26 cellular contexts compared by ENCODE assay signal in genomic region chr3:42689421-42690014, GRCh38. TPM values are rescaled to one million over a fixed set of nuclear protein-coding genes. Genes with fewer than 3 reads are reported as not detected.
DNase-seq lines count a peak whose midpoint lies in the region; ATAC-seq and TF ChIP-seq lines count a peak whose summit lies in the region.
"Had no signal": no experiment of that assay in that cellular context is flagged by ENCODE, and none has a peak within 500 bp of the region (broad histone marks: within the 10 kb centered on the region; RNA-seq: fewer than 3 reads in every experiment).

No MANE protein-coding gene starts in this region.

- peak; percentile 24 for DNase-seq in cardiac septum (ENCODE audit: low spot score)
- DNase-seq in left ventricle myocardium superior: no peak
- peak; percentile 51 for DNase-seq in chondrocyte (ENCODE audit: low spot score)
- DNase-seq in psoas muscle: no peak
- DNase-seq in upper lobe of right lung: peak; percentile 34
- DNase-seq in NCI-H82 (lab: John Stamatoyannopoulos, UW): no peak
- DNase-seq: CD4-positive, alpha-beta T cell; DMS153; GDM1; GM23248; MM.1S; NCI-H1092; NCI-H1436 treated with DMSO at 0.1 percent for 48 hours; NCI-H2029; NCI-H2171; NCI-H446; NCI-H69; OCI-M1; SHP77 treated with DMSO at 0.1 percent for 48 hours had no signal

- H3K9me3 ChIP-seq in psoas muscle: no peaks in the 10 kb centered on the region
- no peaks in the 10 kb centered on the region for H3K9me3 ChIP-seq in upper lobe of right lung
- H3K9me3 ChIP-seq: A549, Caco-2 had no signal

- H3K27ac Mint-ChIP-seq in chondrocyte (ENCODE audit: unreplicated experiment): no peak overlapping the region
- H3K27ac Mint-ChIP-seq: CD4-positive, alpha-beta T cell had no signal

- H3K4me3 Mint-ChIP-seq in chondrocyte (ENCODE audit: unreplicated experiment): no peak overlapping the region
- H3K4me3 Mint-ChIP-seq: CD4-positive, alpha-beta T cell had no signal

- H3K27me3 Mint-ChIP-seq in chondrocyte (ENCODE audit: low read depth): peaks cover 23% of the 10 kb centered on the region

- H3K27me3 ChIP-seq in psoas muscle (ENCODE audit: insufficient read depth in 3 of 3, low read length in 2 of 3) (no peaks in the 10 kb centered on the region), upper lobe of right lung (peaks cover 8% of the 10 kb centered on the region)

- H3K36me3 ChIP-seq in psoas muscle (ENCODE audit: insufficient read depth in 1 of 2, low read depth in 1 of 2) (peaks cover 0 to 35% of the 10 kb centered on the region in 2 donors), upper lobe of right lung (no peaks in the 10 kb centered on the region)

- TF ChIP-seq CTCF in chondrocyte (IDR thresholded peaks at IDR 0.05) (no peak), psoas muscle (IDR thresholded peaks at IDR 0.05) (no peak), upper lobe of right lung (IDR thresholded peaks at IDR 0.05) (no peak)

- intact Hi-C loops in cardiac septum (cut with DNase I): no loop called here
- intact Hi-C loops in left ventricle myocardium superior (cut with micrococcal nuclease): no loop called here
- intact Hi-C loops in psoas muscle (cut with DNase I): no loop called here
- intact Hi-C loops in upper lobe of right lung (cut with DNase I): no loop called here

- no peak for ATAC-seq in left ventricle myocardium superior
- no peak for ATAC-seq in psoas muscle
- ATAC-seq in upper lobe of right lung: no peak
- no peak for ATAC-seq in HG03378 (IDR thresholded peaks at IDR 0.05; ENCODE audit: unreplicated experiment)
- ATAC-seq in GM21825 (IDR thresholded peaks at IDR 0.05; ENCODE audit: unreplicated experiment): no peak
- ATAC-seq: A549 had no signal

- H3K27ac ChIP-seq in psoas muscle (peak overlapping the region; percentile 98), upper lobe of right lung (no peak overlapping the region)
- H3K27ac ChIP-seq: A549, GM23248 had no signal

- H3K4me3 ChIP-seq in psoas muscle: peak overlapping the region; percentile 71
- no peak overlapping the region for H3K4me3 ChIP-seq in upper lobe of right lung
- H3K4me3 ChIP-seq: A549, GM23248 had no signal

- peaks cover 5% of the 10 kb centered on the region for H3K4me1 Mint-ChIP-seq in chondrocyte (ENCODE audit: low read depth)

- H3K36me3 Mint-ChIP-seq in chondrocyte (ENCODE audit: low read depth): no peaks in the 10 kb centered on the region

- WGBS in psoas muscle, 3 donors: 59 to 76% (median 72%) methylated on average over 9 of the region's 9 CpGs

- no peaks in the 10 kb centered on the region for H3K9me3 Mint-ChIP-seq in chondrocyte (ENCODE audit: low read depth)
- H3K9me3 Mint-ChIP-seq: CD4-positive, alpha-beta T cell had no signal

- H3K4me1 ChIP-seq in psoas muscle (peaks cover 37% of the 10 kb centered on the region), upper lobe of right lung (no peaks in the 10 kb centered on the region)
- H3K4me1 ChIP-seq: A549, Caco-2 had no signal

RNA-seq across cellular contexts. Expression of gene KLHL40, which starts 4.2 kb away (rescaled TPM):
- total RNA-seq in cardiac septum: 0.57 TPM
- 0.12 TPM for total RNA-seq in left ventricle myocardium superior
- total RNA-seq in chondrocyte: not detected in 3 replicates
- total RNA-seq in psoas muscle: 100 to 1,000 TPM; 241 to 923 (median 381) TPM
- polyA plus RNA-seq in psoas muscle: 100 to 1,000 TPM; 306 to 822 (median 392) TPM
- total RNA-seq in upper lobe of right lung: not detected
- total RNA-seq: Caco-2; CD4-positive, alpha-beta T cell; Daoy; GM23248 had no signal
- polyA plus RNA-seq: A549, BJ, GM23248 had no signal

RNA-seq across cellular contexts. Expression of gene HHATL, which starts 13.1 kb away (rescaled TPM):
- total RNA-seq in cardiac septum (505 TPM), left ventricle myocardium superior (463 TPM), chondrocyte (not detected in 3 replicates), psoas muscle (100 to 1,000 TPM; 157 to 276 (median 212) TPM), upper lobe of right lung (not detected)
- 100 to 1,000 TPM in 1 of 3 donors, 10 to 100 TPM in 2; 37.0 to 188 (median 50.4) TPM for polyA plus RNA-seq in psoas muscle
- total RNA-seq: Caco-2; CD4-positive, alpha-beta T cell; Daoy; GM23248; LHCN-M2 had no signal
- polyA plus RNA-seq: A549, BJ, GM23248 had no signal

RNA-seq across cellular contexts. Expression of gene ZBTB47, which starts 36.0 kb away (rescaled TPM):
- total RNA-seq in cardiac septum (202 TPM), left ventricle myocardium superior (90.5 TPM), chondrocyte (38.8 to 44.4 TPM (median 40.0 TPM) in 3 replicates), psoas muscle (100 to 1,000 TPM in 2 of 4 donors, 10 to 100 TPM in 2; 87.2 to 151 (median 110) TPM), upper lobe of right lung (28.1 TPM)
- polyA plus RNA-seq in psoas muscle: 10 to 100 TPM; 41.6 to 90.3 (median 72.6) TPM

Comparison
In these comparisons a context has a peak if more than half of its experiments do, and no peak if none do; other contexts are left out.
1. DNase-seq: peak in cardiac septum (single experiment), chondrocyte (single experiment) and upper lobe of right lung (single experiment); none in left ventricle myocardium superior (single experiment), psoas muscle (0 of 2) and NCI-H82 (single experiment).
2. RNA of gene KLHL40, which starts 4.2 kb away (total RNA-seq): 241 to 923 TPM in psoas muscle; 0.57 TPM in cardiac septum (single experiment), 0.12 TPM in left ventricle myocardium superior (single experiment), not detected in chondrocyte and not detected in upper lobe of right lung (single experiment); every median in the first group is over 100 times any median in the second.
3. RNA of gene HHATL, which starts 13.1 kb away (total RNA-seq): 505 TPM in cardiac septum (single experiment), 463 TPM in left ventricle myocardium superior (single experiment) and 157 to 276 TPM in psoas muscle; not detected in upper lobe of right lung (single experiment) and not detected in chondrocyte; every median in the first group is over 10 times any median in the second.